Comparison of ENCODE assay signal across 8 cellular contexts in the genomic region with DNA sequence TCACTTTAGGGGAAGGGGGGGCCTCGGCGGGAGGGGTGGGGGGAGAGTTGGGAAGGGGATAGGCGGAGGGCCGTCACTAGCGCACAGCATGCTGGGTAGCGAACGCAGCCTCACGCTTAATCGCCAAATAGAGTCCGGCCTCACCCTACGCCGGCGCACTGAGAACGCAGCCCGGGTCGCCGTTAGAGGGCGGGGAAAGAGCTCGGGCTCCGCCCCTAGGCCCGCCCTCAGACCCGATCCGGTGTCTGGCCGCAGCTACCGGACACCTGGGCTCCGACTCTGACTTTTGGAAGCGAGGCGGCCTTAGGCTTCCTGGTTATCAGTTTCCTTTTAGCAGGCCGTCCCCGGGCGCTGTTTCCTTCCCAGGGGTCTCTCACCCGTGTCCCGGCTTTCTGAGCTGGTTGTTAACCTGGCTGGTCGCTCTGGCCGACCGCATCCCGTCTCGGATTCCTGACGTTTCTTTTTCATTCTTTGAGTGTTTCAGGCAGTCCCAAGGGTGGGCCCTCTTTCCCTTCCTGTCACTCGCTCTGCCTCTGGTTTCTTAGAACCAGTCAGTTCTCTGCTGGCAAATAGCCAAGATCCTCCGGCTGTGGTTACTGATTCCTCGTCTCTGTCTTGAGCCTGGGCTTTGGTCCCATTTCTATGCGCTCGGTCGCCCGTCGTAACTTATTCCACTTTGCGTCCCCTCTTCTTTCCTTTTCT. TPM values are rescaled to one million over a fixed set of nuclear protein-coding genes. Genes with fewer than 3 reads are reported as not detected.
DNase-seq lines count a peak whose midpoint lies in the region; ATAC-seq and TF ChIP-seq lines count a peak whose summit lies in the region.

No MANE protein-coding gene starts in this region.

- DNase-seq in CD4-positive, alpha-beta memory T cell = peak; percentile 85 to 91 (median 87)
- peak; percentile 94 for DNase-seq in HK-2 (ENCODE audit: unreplicated experiment)
- DNase-seq in NCI-H82 treated with DMSO at 0.1 percent for 48 hours (lab: John Stamatoyannopoulos, UW; ENCODE audit: unreplicated experiment) = peak; percentile 80
- peak; percentile 94 for DNase-seq in activated CD8-positive, alpha-beta T cell treated with anti-CD3 and anti-CD28 coated beads for 36 hours
- peak; percentile 97 for DNase-seq in ecto neural progenitor cell (ENCODE audit: low spot score)
- DNase-seq in lower lobe of right lung = peak; percentile 98
- peak; percentile 76 to 84 (median 80) for DNase-seq in stimulated activated CD4-positive, alpha-beta T cell treated with anti-CD3 and anti-CD28 coated beads, TNF-alpha, amount 100 ng/mL, for 1 hour (ENCODE audit: low read depth in 3 of 3, low spot score in 1 of 3)

- no peaks in the 10 kb centered on the region for H3K27me3 ChIP-seq in CD4-positive, alpha-beta memory T cell (ENCODE audit: insufficient read depth, low read length)
- no peaks in the 10 kb centered on the region for H3K27me3 ChIP-seq in lower lobe of right lung (ENCODE audit: low read depth)

- H3K36me3 ChIP-seq in CD4-positive, alpha-beta memory T cell (ENCODE audit: insufficient read depth, low read length) = no peaks in the 10 kb centered on the region
- no peaks in the 10 kb centered on the region for H3K36me3 ChIP-seq in lower lobe of right lung

- ATAC-seq in GM19455 (IDR thresholded peaks at IDR 0.05; ENCODE audit: unreplicated experiment) (peak; percentile 91), lower lobe of right lung (peak; percentile 98 to 99)
- peak; percentile 95 for ATAC-seq in activated CD8-positive, alpha-beta T cell treated with anti-CD3 and anti-CD28 coated beads for 36 hours

- intact Hi-C loops in CD4-positive, alpha-beta memory T cell (cut with micrococcal nuclease) = loop anchor here (1.0 to 5.0 kb wide), 5 partner anchors 56 to 1051 kb away; a partner anchor contains a TSS
- intact Hi-C loops in activated CD8-positive, alpha-beta T cell treated with anti-CD3 and anti-CD28 coated beads for 36 hours (cut with micrococcal nuclease) = no loop called here
- intact Hi-C loops in lower lobe of right lung (cut with DNase I) = no loop called here

- peaks cover 36% of the 10 kb centered on the region for H3K4me1 ChIP-seq in CD4-positive, alpha-beta memory T cell (ENCODE audit: insufficient read depth, low read length)
- H3K4me1 ChIP-seq in lower lobe of right lung = peaks cover 29% of the 10 kb centered on the region

- no peaks in the 10 kb centered on the region for H3K9me3 ChIP-seq in CD4-positive, alpha-beta memory T cell (ENCODE audit: control insufficient read depth in 1 of 2, low read length in 2 of 2)
- H3K9me3 ChIP-seq in lower lobe of right lung = no peaks in the 10 kb centered on the region

- peak overlapping the region; percentile 66 to 87 for H3K4me3 ChIP-seq in CD4-positive, alpha-beta memory T cell (ENCODE audit: low read length in 2 of 2)
- H3K4me3 ChIP-seq in lower lobe of right lung = peak overlapping the region; percentile 95

- peaks cover 2 to 18% of the 10 kb centered on the region in 2 donors for H3K36me3 Mint-ChIP-seq in CD4-positive, alpha-beta memory T cell
- H3K36me3 Mint-ChIP-seq in activated CD8-positive, alpha-beta T cell treated with anti-CD3 and anti-CD28 coated beads for 36 hours (ENCODE audit: low read depth) = peaks cover 9% of the 10 kb centered on the region

- H3K4me1 Mint-ChIP-seq in CD4-positive, alpha-beta memory T cell = peaks cover 39 to 64% (median 48%) of the 10 kb centered on the region in 4 donors
- peaks cover 51% of the 10 kb centered on the region for H3K4me1 Mint-ChIP-seq in activated CD8-positive, alpha-beta T cell treated with anti-CD3 and anti-CD28 coated beads for 36 hours (ENCODE audit: low read depth)

- no peak for TF ChIP-seq CTCF in activated CD8-positive, alpha-beta T cell treated with anti-CD3 and anti-CD28 coated beads for 36 hours (IDR thresholded peaks at IDR 0.05)
- TF ChIP-seq CTCF in lower lobe of right lung (IDR thresholded peaks at IDR 0.05) = no peak

- peak overlapping the region; percentile 96 to 99 (median 99) for H3K27ac Mint-ChIP-seq in CD4-positive, alpha-beta memory T cell
- peak overlapping the region; percentile 97 for H3K27ac Mint-ChIP-seq in activated CD8-positive, alpha-beta T cell treated with anti-CD3 and anti-CD28 coated beads for 36 hours

- peak overlapping the region; percentile 93 to 100 (median 98) for H3K4me3 Mint-ChIP-seq in CD4-positive, alpha-beta memory T cell
- peak overlapping the region; percentile 80 for H3K4me3 Mint-ChIP-seq in activated CD8-positive, alpha-beta T cell treated with anti-CD3 and anti-CD28 coated beads for 36 hours

- H3K27me3 Mint-ChIP-seq in CD4-positive, alpha-beta memory T cell = no peaks in the 10 kb centered on the region
- no peaks in the 10 kb centered on the region for H3K27me3 Mint-ChIP-seq in activated CD8-positive, alpha-beta T cell treated with anti-CD3 and anti-CD28 coated beads for 36 hours

- POLR2A ChIA-PET in CD4-positive, alpha-beta memory T cell (lab: Charles Lee; ENCODE audit: partially characterized antibody) = interaction anchor here (0.6 to 4.0 kb wide), 16 partner anchors 8 to 1177 kb away, joined by 3 to 68 read pairs (median 4); a partner anchor contains a TSS
- POLR2A ChIA-PET in activated CD8-positive, alpha-beta T cell treated with anti-CD3 and anti-CD28 coated beads for 36 hours (lab: Charles Lee) = interaction anchor here (0.8 to 2.2 kb wide), 8 partner anchors 13 to 404 kb away, joined by 3 to 16 read pairs (median 4); a partner anchor contains a TSS

- H3K9me3 Mint-ChIP-seq in CD4-positive, alpha-beta memory T cell = no peaks in the 10 kb centered on the region
- no peaks in the 10 kb centered on the region for H3K9me3 Mint-ChIP-seq in activated CD8-positive, alpha-beta T cell treated with anti-CD3 and anti-CD28 coated beads for 36 hours

- H3K27ac ChIP-seq in CD4-positive, alpha-beta memory T cell (ENCODE audit: low read depth, low read length) = peak overlapping the region; percentile 95
- H3K27ac ChIP-seq in lower lobe of right lung = peak overlapping the region; percentile 98

- CTCF ChIA-PET in CD4-positive, alpha-beta memory T cell (lab: Charles Lee; ENCODE audit: partially characterized antibody) = interaction anchor here (0.7 to 1.9 kb wide), 7 partner anchors 12 to 428 kb away, joined by 3 to 5 read pairs (median 3); no protein-coding TSS in a partner anchor
- CTCF ChIA-PET in activated CD8-positive, alpha-beta T cell treated with anti-CD3 and anti-CD28 coated beads for 36 hours (lab: Charles Lee) = interaction anchor here (1.4 to 1.9 kb wide), 3 partner anchors 12 to 56 kb away, joined by 4 to 5 read pairs (median 5); no protein-coding TSS in a partner anchor

RNA-seq across cellular contexts. Expression of a gene that starts 0.4 kb away (rescaled TPM):
- 10 to 100 TPM; 22.0 to 26.2 TPM for total RNA-seq in CD4-positive, alpha-beta memory T cell
- 1 to 10 TPM; 2.3 to 6.2 TPM for polyA plus RNA-seq in CD4-positive, alpha-beta memory T cell
- 10 to 100 TPM; 14.7 to 15.3 TPM for total RNA-seq in activated CD8-positive, alpha-beta T cell treated with anti-CD3 and anti-CD28 coated beads for 36 hours
- 32.8 TPM for total RNA-seq in lower lobe of right lung

RNA-seq across cellular contexts. Expression of a gene that starts 1.1 kb away (rescaled TPM):
- total RNA-seq in CD4-positive, alpha-beta memory T cell = 10 to 100 TPM; 18.0 to 22.6 TPM
- 1 to 10 TPM; 4.8 TPM for polyA plus RNA-seq in CD4-positive, alpha-beta memory T cell
- total RNA-seq in activated CD8-positive, alpha-beta T cell treated with anti-CD3 and anti-CD28 coated beads for 36 hours = 1 to 10 TPM; 3.6 to 4.0 TPM
- 8.6 TPM for total RNA-seq in lower lobe of right lung

Comparison
In these comparisons a context has a peak if more than half of its experiments do, and no peak if none do; other contexts are left out.
1. Peak in every context shown above with its lines: DNase-seq, ATAC-seq, H3K4me3 ChIP-seq and H3K27ac ChIP-seq.